In the genomic region with DNA sequence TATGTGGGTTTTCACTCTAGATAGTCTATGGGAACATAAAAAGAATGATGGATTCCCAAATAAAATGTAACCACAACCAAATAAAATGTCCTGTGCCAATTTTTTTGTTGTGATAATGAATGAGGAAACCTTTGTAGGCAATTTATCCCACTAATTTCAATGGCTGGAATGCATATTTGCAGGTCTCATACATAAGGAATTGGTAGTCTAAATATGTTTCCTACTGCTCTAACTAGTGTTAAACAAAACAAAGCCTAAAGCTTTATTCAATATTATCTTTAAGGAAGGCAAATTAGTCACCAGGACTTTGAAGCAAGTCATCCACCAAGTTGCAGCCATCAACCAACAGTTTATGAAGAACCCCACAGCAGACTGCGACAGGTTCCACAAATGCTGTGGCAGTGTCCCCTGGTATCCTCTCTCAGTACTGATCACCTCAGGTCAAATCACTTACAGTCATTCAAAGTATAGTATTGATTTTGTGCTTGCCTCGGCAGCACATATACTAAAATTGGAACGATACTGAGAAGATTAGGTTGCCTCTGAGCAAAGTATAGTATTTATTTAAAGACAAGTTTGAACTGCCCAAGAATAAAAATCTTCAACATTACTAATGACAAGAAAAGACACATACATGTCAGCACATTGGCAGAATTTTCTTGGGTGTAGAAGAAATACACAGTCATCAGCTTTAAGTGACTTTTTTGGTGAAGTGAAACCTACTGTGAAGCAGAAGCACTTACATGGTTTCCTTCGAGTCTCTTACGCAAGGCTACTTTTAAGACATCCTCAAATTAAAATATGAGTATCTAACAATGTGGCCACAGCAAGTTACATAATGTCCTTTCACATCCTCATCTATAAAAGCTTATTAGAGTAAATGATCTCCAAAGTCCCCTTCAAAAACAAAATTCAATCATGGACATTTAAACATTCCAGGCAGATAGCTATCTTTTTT, we compare ENCODE assay signal across 10 cellular contexts.
A peak's percentile ranks its signal among the peaks of the same experiment; 100 is the strongest.
DNase-seq lines count a peak whose midpoint lies in the region; ATAC-seq and TF ChIP-seq lines count a peak whose summit lies in the region.
"Had no signal": no experiment of that assay in that cellular context is flagged by ENCODE, and none has a peak within 500 bp of the region (broad histone marks: within the 10 kb centered on the region; RNA-seq: fewer than 3 reads in every experiment).

No MANE protein-coding gene starts in this region.

- ATAC-seq in heart right ventricle, result peak in 6 of 8 donors; percentile 31 to 71 (median 42)
- ATAC-seq in right cardiac atrium, result no peak
- peak; percentile 63 for ATAC-seq in HG03066 (IDR thresholded peaks at IDR 0.05; ENCODE audit: low read depth, unreplicated experiment)
- ATAC-seq in upper lobe of right lung, result peak; percentile 81
- ATAC-seq: HCT116 had no signal

- 90 to 93% methylated on average over 5 of the region's 5 CpGs for WGBS in heart right ventricle, 2 donors
- WGBS in right cardiac atrium, result 84% methylated on average over 5 of the region's 5 CpGs

- no peaks in the 10 kb centered on the region for H3K27me3 ChIP-seq in heart right ventricle
- H3K27me3 ChIP-seq in right cardiac atrium (ENCODE audit: control insufficient read depth, insufficient read depth), result no peaks in the 10 kb centered on the region
- H3K27me3 ChIP-seq in upper lobe of right lung, result no peaks in the 10 kb centered on the region

- H3K4me1 ChIP-seq in heart right ventricle, result peaks cover 0 to 53% (median 38%) of the 10 kb centered on the region in 9 donors
- no peaks in the 10 kb centered on the region for H3K4me1 ChIP-seq in right cardiac atrium (ENCODE audit: control insufficient read depth, insufficient read depth, low read length)
- peaks cover 12% of the 10 kb centered on the region for H3K4me1 ChIP-seq in upper lobe of right lung

- H3K36me3 ChIP-seq in heart right ventricle (no peaks in the 10 kb centered on the region), upper lobe of right lung (no peaks in the 10 kb centered on the region)

- H3K4me3 ChIP-seq in heart right ventricle (no peak overlapping the region), right cardiac atrium (ENCODE audit: low read length) (no peak overlapping the region), upper lobe of right lung (no peak overlapping the region)

- TF ChIP-seq CTCF in heart right ventricle (IDR thresholded peaks at IDR 0.05), result no peak
- no peak for TF ChIP-seq CTCF in VCaP (conservative IDR thresholded peaks at IDR 0.05)
- no peak for TF ChIP-seq CTCF in upper lobe of right lung (IDR thresholded peaks at IDR 0.05)

- peak overlapping the region in 3 of 10 donors; percentile 2 to 84 (median 29) for H3K27ac ChIP-seq in heart right ventricle
- H3K27ac ChIP-seq in right cardiac atrium (ENCODE audit: low read length), result no peak overlapping the region
- peak overlapping the region; percentile 2; the same call in 1 of the 2 replicates for H3K27ac ChIP-seq in VCaP
- peak overlapping the region; percentile 43 for H3K27ac ChIP-seq in upper lobe of right lung

- H3K9me3 ChIP-seq in heart right ventricle (no peaks in the 10 kb centered on the region), right cardiac atrium (ENCODE audit: control insufficient read depth, low read length) (no peaks in the 10 kb centered on the region), upper lobe of right lung (no peaks in the 10 kb centered on the region)

- intact Hi-C loops in heart right ventricle (cut with DNase I) (no loop called here), right cardiac atrium (cut with DNase I) (no loop called here), upper lobe of right lung (cut with DNase I) (no loop called here), head of caudate nucleus (cut with DNase I) (no loop called here)

- DNase-seq in heart right ventricle (no peak), right cardiac atrium (no peak), upper lobe of right lung (no peak), head of caudate nucleus (no peak), NCI-H345 (lab: John Stamatoyannopoulos, UW) (no peak), SHP77 treated with DMSO at 0.1 percent for 48 hours (lab: John Stamatoyannopoulos, UW) (no peak)
- DNase-seq: stimulated activated CD4-positive, alpha-beta T cell treated with anti-CD3 and anti-CD28 coated beads, Interleukin-2, amount 100 ng/mL, for 48 hours had no signal

Comparison
In these comparisons a context has a peak if more than half of its experiments do, and no peak if none do; other contexts are left out.
1. ATAC-seq: peak in heart right ventricle (6 of 8), HG03066 (single experiment) and upper lobe of right lung (single experiment); none in right cardiac atrium (0 of 2).